In genomic region chr11:67117667-67118058, GRCh38 we compare ENCODE assay signal across 8 cellular contexts. TPM values are rescaled to one million over a fixed set of nuclear protein-coding genes. Genes with fewer than 3 reads are reported as not detected.
DNase-seq lines count a peak whose midpoint lies in the region; TF ChIP-seq lines count a peak whose summit lies in the region.

No MANE protein-coding gene starts in this region.

- peak overlapping the region; percentile 65 for H3K9ac ChIP-seq in mesenchymal stem cell (ENCODE audit: low read length)

- no peak for TF ChIP-seq EP300 in stomach (IDR thresholded peaks at IDR 0.05)

- no peak for TF ChIP-seq POLR2A in stomach (IDR thresholded peaks at IDR 0.05)

- H3K4me1 ChIP-seq in mesenchymal stem cell (ENCODE audit: control insufficient read depth, insufficient read depth, low read depth, low read length) = peaks cover 16% of the 10 kb centered on the region
- H3K4me1 ChIP-seq in stomach = peaks cover 24 to 41% (median 30%) of the 10 kb centered on the region in 4 donors

- peak overlapping the region; percentile 99 for H2BK120ac ChIP-seq in mesenchymal stem cell (ENCODE audit: low read depth, low read length)

- peak; percentile 13 for DNase-seq in NCI-H2107 treated with DMSO at 0.1 percent for 48 hours (lab: John Stamatoyannopoulos, UW; ENCODE audit: unreplicated experiment)
- no peak for DNase-seq in NCI-H2107 (lab: John Stamatoyannopoulos, UW)
- DNase-seq in activated CD4-positive, alpha-beta T cell treated with anti-CD3 and anti-CD28 coated beads for 1 hour = peak; percentile 28
- DNase-seq in dermis blood vessel endothelial cell = peak; percentile 56
- no peak for DNase-seq in mesenchymal stem cell
- no peak for DNase-seq in stomach
- no peak for DNase-seq in GM20000 (ENCODE audit: low spot score)
- no peak for DNase-seq in putamen (ENCODE audit: low spot score)

- H3K27ac ChIP-seq in mesenchymal stem cell (ENCODE audit: low read length, poor library complexity, severe bottlenecking) = no peak overlapping the region
- peak overlapping the region; percentile 93 to 100 (median 97) for H3K27ac ChIP-seq in stomach

- H2AFZ ChIP-seq in mesenchymal stem cell (ENCODE audit: low read depth, low read length) = peak overlapping the region; percentile 33

- H3K9me3 ChIP-seq in mesenchymal stem cell (ENCODE audit: control insufficient read depth, low read length) (no peaks in the 10 kb centered on the region), stomach (no peaks in the 10 kb centered on the region)

- H3K79me1 ChIP-seq in mesenchymal stem cell (replicated peaks; ENCODE audit: low read length, poor library complexity, severe bottlenecking) = no peaks in the 10 kb centered on the region

- TF ChIP-seq CTCF in stomach (IDR thresholded peaks at IDR 0.05) (no peak), GM20000 (IDR thresholded peaks at IDR 0.05; ENCODE audit: extremely low read depth, missing control alignments) (no peak)

- peak overlapping the region in 1 of 2 experiments; percentile 87 for H3K4ac ChIP-seq in mesenchymal stem cell (ENCODE audit: low read depth in 1 of 2, low read length in 2 of 2)

- peak overlapping the region; percentile 100 for H4K8ac ChIP-seq in mesenchymal stem cell (ENCODE audit: low read length)

- H2BK15ac ChIP-seq in mesenchymal stem cell (ENCODE audit: low read depth, poor library complexity, severe bottlenecking) = peak overlapping the region; percentile 99

- no peak overlapping the region for H3K23ac ChIP-seq in mesenchymal stem cell (ENCODE audit: low read length in 2 of 2)

- H3K27me3 ChIP-seq in mesenchymal stem cell (ENCODE audit: control insufficient read depth in 1 of 2, insufficient read depth in 1 of 2, low read length in 2 of 2) (no peaks in the 10 kb centered on the region), stomach (no peaks in the 10 kb centered on the region)

- peak overlapping the region; percentile 5 for H2AK5ac ChIP-seq in mesenchymal stem cell (ENCODE audit: low read length, severe bottlenecking)

- H3K18ac ChIP-seq in mesenchymal stem cell (ENCODE audit: low read depth in 1 of 2, low read length in 2 of 2) = peak overlapping the region; percentile 80 to 100

- 33% methylated on average over 17 of the region's 44 CpGs for WGBS in mesenchymal stem cell
- 6 to 21% (median 11%) methylated on average over 19 to 44 of the region's 44 CpGs for WGBS in stomach, 5 donors

- peak overlapping the region; percentile 44 for H2BK5ac ChIP-seq in mesenchymal stem cell (ENCODE audit: low read depth, low read length, poor library complexity, severe bottlenecking)

- peak overlapping the region; percentile 100 for H4K91ac ChIP-seq in mesenchymal stem cell (ENCODE audit: low read length)

- peak overlapping the region in 1 of 2 experiments; percentile 23 for H2BK12ac ChIP-seq in mesenchymal stem cell (ENCODE audit: low read length in 2 of 2)

- H3K36me3 ChIP-seq in mesenchymal stem cell (ENCODE audit: control insufficient read depth in 1 of 2, insufficient read depth in 2 of 2, low read depth in 1 of 2, low read length in 2 of 2) = no peaks in the 10 kb centered on the region
- peaks cover 0 to 3% (median under 1%) of the 10 kb centered on the region in 4 donors for H3K36me3 ChIP-seq in stomach

- intact Hi-C loops in stomach (cut with DNase I; ENCODE audit: low total_unique reads) = no loop called here

- H3K14ac ChIP-seq in mesenchymal stem cell (ENCODE audit: low read length in 2 of 2) = peak overlapping the region in 1 of 2 experiments; percentile 74

- peak overlapping the region; percentile 91 for H3K4me2 ChIP-seq in mesenchymal stem cell (ENCODE audit: low read length, poor library complexity, severe bottlenecking)

- H3K4me3 ChIP-seq in mesenchymal stem cell (ENCODE audit: insufficient read depth in 1 of 2, low read depth in 1 of 2, low read length in 2 of 2) (peak overlapping the region; percentile 2 to 59), stomach (peak overlapping the region; percentile 49 to 99 (median 75))

RNA-seq across cellular contexts. Expression of gene KDM2A, which starts 1.4 kb away (rescaled TPM):
- total RNA-seq in dermis blood vessel endothelial cell (55.1 and 58.5 TPM in 2 replicates), stomach (100 to 1,000 TPM in 3 of 5 donors, 10 to 100 TPM in 2; 50.7 to 125 (median 110) TPM)
- polyA plus RNA-seq in mesenchymal stem cell (2013, experiment 1 of 2) = 30.6 TPM
- 28.6 TPM for polyA plus RNA-seq in mesenchymal stem cell (2013, experiment 2 of 2)
- 10 to 100 TPM; 15.4 to 24.9 (median 20.0) TPM for polyA plus RNA-seq in stomach

Comparison
In these comparisons a context has a peak if more than half of its experiments do, and no peak if none do; other contexts are left out.
1. DNase-seq: peak in NCI-H2107 treated with DMSO at 0.1 percent for 48 hours (single experiment), activated CD4-positive, alpha-beta T cell treated with anti-CD3 and anti-CD28 coated beads for 1 hour (single experiment) and dermis blood vessel endothelial cell (single experiment); none in NCI-H2107 (single experiment), mesenchymal stem cell (single experiment), stomach (single experiment), GM20000 (single experiment) and putamen (single experiment).